ENCODE assay signal across 2 cellular contexts in the genomic region with DNA sequence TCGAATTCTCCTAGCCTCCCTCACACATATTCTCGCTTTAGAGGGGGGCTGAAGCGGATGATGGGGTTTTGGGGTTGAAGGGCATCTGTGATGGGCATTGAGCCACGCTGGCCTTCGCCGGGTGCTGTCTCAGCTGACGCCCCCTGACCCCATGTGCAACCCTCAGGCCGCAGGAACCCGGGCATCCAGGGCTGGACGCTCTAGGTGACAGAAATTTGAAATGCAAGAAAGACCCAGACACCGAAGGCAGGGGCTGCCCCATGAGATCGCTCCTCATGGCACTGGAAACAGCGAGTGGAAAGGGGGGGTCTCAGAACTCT.
TF ChIP-seq lines count a peak whose summit lies in the region.

No MANE protein-coding gene starts in this region.

TF ChIP-seq in SK-N-SH, 30 proteins besides CTCF, POLR2A, EP300 and RAD21:
- TF ChIP-seq, protein P1, sequence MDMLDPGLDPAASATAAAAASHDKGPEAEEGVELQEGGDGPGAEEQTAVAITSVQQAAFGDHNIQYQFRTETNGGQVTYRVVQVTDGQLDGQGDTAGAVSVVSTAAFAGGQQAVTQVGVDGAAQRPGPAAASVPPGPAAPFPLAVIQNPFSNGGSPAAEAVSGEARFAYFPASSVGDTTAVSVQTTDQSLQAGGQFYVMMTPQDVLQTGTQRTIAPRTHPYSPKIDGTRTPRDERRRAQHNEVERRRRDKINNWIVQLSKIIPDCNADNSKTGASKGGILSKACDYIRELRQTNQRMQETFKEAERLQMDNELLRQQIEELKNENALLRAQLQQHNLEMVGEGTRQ (IDR thresholded peaks at IDR 0.05; ENCODE audit: borderline replicate concordance, low read depth, low read length) = no peak
- TF ChIP-seq, protein P2, sequence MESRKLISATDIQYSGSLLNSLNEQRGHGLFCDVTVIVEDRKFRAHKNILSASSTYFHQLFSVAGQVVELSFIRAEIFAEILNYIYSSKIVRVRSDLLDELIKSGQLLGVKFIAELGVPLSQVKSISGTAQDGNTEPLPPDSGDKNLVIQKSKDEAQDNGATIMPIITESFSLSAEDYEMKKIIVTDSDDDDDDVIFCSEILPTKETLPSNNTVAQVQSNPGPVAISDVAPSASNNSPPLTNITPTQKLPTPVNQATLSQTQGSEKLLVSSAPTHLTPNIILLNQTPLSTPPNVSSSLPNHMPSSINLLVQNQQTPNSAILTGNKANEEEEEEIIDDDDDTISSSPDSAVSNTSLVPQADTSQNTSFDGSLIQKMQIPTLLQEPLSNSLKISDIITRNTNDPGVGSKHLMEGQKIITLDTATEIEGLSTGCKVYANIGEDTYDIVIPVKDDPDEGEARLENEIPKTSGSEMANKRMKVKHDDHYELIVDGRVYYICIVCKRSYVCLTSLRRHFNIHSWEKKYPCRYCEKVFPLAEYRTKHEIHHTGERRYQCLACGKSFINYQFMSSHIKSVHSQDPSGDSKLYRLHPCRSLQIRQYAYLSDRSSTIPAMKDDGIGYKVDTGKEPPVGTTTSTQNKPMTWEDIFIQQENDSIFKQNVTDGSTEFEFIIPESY (IDR thresholded peaks at IDR 0.05; ENCODE audit: borderline replicate concordance, low read depth) = no peak
- TF ChIP-seq, protein P3, sequence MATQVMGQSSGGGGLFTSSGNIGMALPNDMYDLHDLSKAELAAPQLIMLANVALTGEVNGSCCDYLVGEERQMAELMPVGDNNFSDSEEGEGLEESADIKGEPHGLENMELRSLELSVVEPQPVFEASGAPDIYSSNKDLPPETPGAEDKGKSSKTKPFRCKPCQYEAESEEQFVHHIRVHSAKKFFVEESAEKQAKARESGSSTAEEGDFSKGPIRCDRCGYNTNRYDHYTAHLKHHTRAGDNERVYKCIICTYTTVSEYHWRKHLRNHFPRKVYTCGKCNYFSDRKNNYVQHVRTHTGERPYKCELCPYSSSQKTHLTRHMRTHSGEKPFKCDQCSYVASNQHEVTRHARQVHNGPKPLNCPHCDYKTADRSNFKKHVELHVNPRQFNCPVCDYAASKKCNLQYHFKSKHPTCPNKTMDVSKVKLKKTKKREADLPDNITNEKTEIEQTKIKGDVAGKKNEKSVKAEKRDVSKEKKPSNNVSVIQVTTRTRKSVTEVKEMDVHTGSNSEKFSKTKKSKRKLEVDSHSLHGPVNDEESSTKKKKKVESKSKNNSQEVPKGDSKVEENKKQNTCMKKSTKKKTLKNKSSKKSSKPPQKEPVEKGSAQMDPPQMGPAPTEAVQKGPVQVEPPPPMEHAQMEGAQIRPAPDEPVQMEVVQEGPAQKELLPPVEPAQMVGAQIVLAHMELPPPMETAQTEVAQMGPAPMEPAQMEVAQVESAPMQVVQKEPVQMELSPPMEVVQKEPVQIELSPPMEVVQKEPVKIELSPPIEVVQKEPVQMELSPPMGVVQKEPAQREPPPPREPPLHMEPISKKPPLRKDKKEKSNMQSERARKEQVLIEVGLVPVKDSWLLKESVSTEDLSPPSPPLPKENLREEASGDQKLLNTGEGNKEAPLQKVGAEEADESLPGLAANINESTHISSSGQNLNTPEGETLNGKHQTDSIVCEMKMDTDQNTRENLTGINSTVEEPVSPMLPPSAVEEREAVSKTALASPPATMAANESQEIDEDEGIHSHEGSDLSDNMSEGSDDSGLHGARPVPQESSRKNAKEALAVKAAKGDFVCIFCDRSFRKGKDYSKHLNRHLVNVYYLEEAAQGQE (IDR thresholded peaks at IDR 0.05; ENCODE audit: low read depth, low read length) = no peak
- TF ChIP-seq YY1 (IDR thresholded peaks at IDR 0.05; ENCODE audit: low read depth) (no peak), MXI1 (IDR thresholded peaks at IDR 0.05; ENCODE audit: low read depth, low read length) (no peak), IRF3 (IDR thresholded peaks at IDR 0.05; ENCODE audit: low read depth, low read length) (no peak), RCOR1 (IDR thresholded peaks at IDR 0.05; ENCODE audit: low read length) (no peak), SIN3A (IDR thresholded peaks at IDR 0.05; ENCODE audit: borderline replicate concordance, low read depth, low read length) (no peak), ELF1 (IDR thresholded peaks at IDR 0.05) (no peak)
- TF ChIP-seq, protein P4, sequence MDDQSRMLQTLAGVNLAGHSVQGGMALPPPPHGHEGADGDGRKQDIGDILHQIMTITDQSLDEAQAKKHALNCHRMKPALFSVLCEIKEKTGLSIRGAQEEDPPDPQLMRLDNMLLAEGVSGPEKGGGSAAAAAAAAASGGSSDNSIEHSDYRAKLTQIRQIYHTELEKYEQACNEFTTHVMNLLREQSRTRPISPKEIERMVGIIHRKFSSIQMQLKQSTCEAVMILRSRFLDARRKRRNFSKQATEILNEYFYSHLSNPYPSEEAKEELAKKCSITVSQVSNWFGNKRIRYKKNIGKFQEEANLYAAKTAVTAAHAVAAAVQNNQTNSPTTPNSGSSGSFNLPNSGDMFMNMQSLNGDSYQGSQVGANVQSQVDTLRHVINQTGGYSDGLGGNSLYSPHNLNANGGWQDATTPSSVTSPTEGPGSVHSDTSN (IDR thresholded peaks at IDR 0.05) = no peak
- TF ChIP-seq, protein P5, sequence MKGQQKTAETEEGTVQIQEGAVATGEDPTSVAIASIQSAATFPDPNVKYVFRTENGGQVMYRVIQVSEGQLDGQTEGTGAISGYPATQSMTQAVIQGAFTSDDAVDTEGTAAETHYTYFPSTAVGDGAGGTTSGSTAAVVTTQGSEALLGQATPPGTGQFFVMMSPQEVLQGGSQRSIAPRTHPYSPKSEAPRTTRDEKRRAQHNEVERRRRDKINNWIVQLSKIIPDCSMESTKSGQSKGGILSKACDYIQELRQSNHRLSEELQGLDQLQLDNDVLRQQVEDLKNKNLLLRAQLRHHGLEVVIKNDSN (IDR thresholded peaks at IDR 0.05; ENCODE audit: borderline replicate concordance, low read depth) = no peak

TF ChIP-seq in SK-N-SH treated with all-trans-retinoic acid at 6 μM for 48 hours, 23 proteins besides CTCF, POLR2A, EP300 and RAD21:
- TF ChIP-seq CSRNP3 (CRISPR knock-in tag; IDR thresholded peaks at IDR 0.05) = no peak
- TF ChIP-seq, protein P6, sequence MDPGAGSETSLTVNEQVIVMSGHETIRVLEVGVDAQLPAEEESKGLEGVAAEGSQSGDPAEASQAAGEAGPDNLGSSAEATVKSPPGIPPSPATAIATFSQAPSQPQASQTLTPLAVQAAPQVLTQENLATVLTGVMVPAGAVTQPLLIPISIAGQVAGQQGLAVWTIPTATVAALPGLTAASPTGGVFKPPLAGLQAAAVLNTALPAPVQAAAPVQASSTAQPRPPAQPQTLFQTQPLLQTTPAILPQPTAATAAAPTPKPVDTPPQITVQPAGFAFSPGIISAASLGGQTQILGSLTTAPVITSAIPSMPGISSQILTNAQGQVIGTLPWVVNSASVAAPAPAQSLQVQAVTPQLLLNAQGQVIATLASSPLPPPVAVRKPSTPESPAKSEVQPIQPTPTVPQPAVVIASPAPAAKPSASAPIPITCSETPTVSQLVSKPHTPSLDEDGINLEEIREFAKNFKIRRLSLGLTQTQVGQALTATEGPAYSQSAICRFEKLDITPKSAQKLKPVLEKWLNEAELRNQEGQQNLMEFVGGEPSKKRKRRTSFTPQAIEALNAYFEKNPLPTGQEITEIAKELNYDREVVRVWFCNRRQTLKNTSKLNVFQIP (CRISPR knock-in tag; IDR thresholded peaks at IDR 0.05; ENCODE audit: borderline replicate concordance, low read depth) = no peak
- TF ChIP-seq CREB5 (CRISPR knock-in tag; IDR thresholded peaks at IDR 0.05; ENCODE audit: low read depth) = no peak
- TF ChIP-seq ZNF565 (CRISPR knock-in tag; conservative IDR thresholded peaks at IDR 0.05; ENCODE audit: low read depth) = no peak
- no peak for TF ChIP-seq PPARA (CRISPR knock-in tag; IDR thresholded peaks at IDR 0.05; ENCODE audit: borderline replicate concordance)
- TF ChIP-seq ISL1 (CRISPR knock-in tag; IDR thresholded peaks at IDR 0.05) = no peak
- no peak for TF ChIP-seq RARB (CRISPR knock-in tag; IDR thresholded peaks at IDR 0.05)
- TF ChIP-seq SNAI2 (CRISPR knock-in tag; IDR thresholded peaks at IDR 0.05) = no peak
- no peak for TF ChIP-seq TSHZ2 (CRISPR knock-in tag; IDR thresholded peaks at IDR 0.05)
- TF ChIP-seq ZFP30 (CRISPR knock-in tag; IDR thresholded peaks at IDR 0.05) = no peak
- TF ChIP-seq PATZ1 (CRISPR knock-in tag; IDR thresholded peaks at IDR 0.05; ENCODE audit: borderline replicate concordance) = no peak
- TF ChIP-seq GLIS3 (CRISPR knock-in tag; IDR thresholded peaks at IDR 0.05) = no peak
- TF ChIP-seq ZNF70 (CRISPR knock-in tag; IDR thresholded peaks at IDR 0.05) = no peak
- no peak for TF ChIP-seq ARNTL (CRISPR knock-in tag; IDR thresholded peaks at IDR 0.05; ENCODE audit: borderline replicate concordance, low read depth)
- TF ChIP-seq ZC3H10 (CRISPR knock-in tag; IDR thresholded peaks at IDR 0.05) = no peak
- TF ChIP-seq TOX (CRISPR knock-in tag; IDR thresholded peaks at IDR 0.05; ENCODE audit: borderline replicate concordance) = no peak
- no peak for TF ChIP-seq BACH2 (CRISPR knock-in tag; IDR thresholded peaks at IDR 0.05; ENCODE audit: borderline replicate concordance)
- no peak for TF ChIP-seq CSDC2 (CRISPR knock-in tag; IDR thresholded peaks at IDR 0.05)
- TF ChIP-seq ESRRG (CRISPR knock-in tag; IDR thresholded peaks at IDR 0.05) = no peak
TF ChIP-seq in SK-N-SH treated with all-trans-retinoic acid at 6 μM for 48 hours: peak in this region for 0.
